ENCODE assay signal across 7 cellular contexts in genomic region chr12:750356-751191, GRCh38. TPM values are rescaled to one million over a fixed set of nuclear protein-coding genes. Genes with fewer than 3 reads are reported as not detected.
DNase-seq lines count a peak whose midpoint lies in the region; FAIRE-seq and TF ChIP-seq lines count a peak whose summit lies in the region.

No MANE protein-coding gene starts in this region.

- no peaks in the 10 kb centered on the region for H3K9me2 ChIP-seq in OCI-LY1 (ENCODE audit: low read depth, low read length)

- H3K4me3 ChIP-seq in OCI-LY1 (ENCODE audit: low read depth, low read length, poor library complexity, severe bottlenecking), result peak overlapping the region; percentile 86
- H3K4me3 ChIP-seq in fibroblast of the aortic adventitia (ENCODE audit: low read depth, low read length), result peak overlapping the region; percentile 65
- peak overlapping the region; percentile 55 to 81 (median 69) for H3K4me3 ChIP-seq in skeletal muscle tissue (ENCODE audit: low read length in 3 of 3)

- no peak for TF ChIP-seq CTCF in OCI-LY1 (IDR thresholded peaks at IDR 0.05; ENCODE audit: low read length)
- TF ChIP-seq CTCF in fibroblast of the aortic adventitia (IDR thresholded peaks at IDR 0.05; ENCODE audit: insufficient read depth, low read length), result no peak

- H3K79me2 ChIP-seq in OCI-LY1 (ENCODE audit: insufficient read depth, low read length), result peaks cover 25% of the 10 kb centered on the region

- peak overlapping the region; percentile 58 for H2AFZ ChIP-seq in OCI-LY1 (ENCODE audit: low read length)

- no peak for DNase-seq in GM12891 (ENCODE audit: insufficient read length, low spot score)
- DNase-seq in fibroblast of the aortic adventitia (ENCODE audit: low read depth), result no peak
- DNase-seq in LoVo (ENCODE audit: low spot score), result no peak
- DNase-seq in DMS79 treated with DMSO at 0.1 percent for 48 hours (lab: John Stamatoyannopoulos, UW), result no peak
- DNase-seq in GM19238 (ENCODE audit: insufficient read length, low spot score), result no peak

- no peaks in the 10 kb centered on the region for H4K20me1 ChIP-seq in OCI-LY1 (ENCODE audit: insufficient read depth, low read length)

- peak overlapping the region; percentile 92 for H3K27ac ChIP-seq in OCI-LY1 (ENCODE audit: low read depth, low read length, poor library complexity, severe bottlenecking)
- H3K27ac ChIP-seq in skeletal muscle tissue (ENCODE audit: low read depth, low read length), result peak overlapping the region; percentile 83

- H3F3A ChIP-seq in OCI-LY1 (ENCODE audit: insufficient read depth, low read length), result peaks cover 17% of the 10 kb centered on the region; the same call in 1 of the 2 replicates

- H3K4me1 ChIP-seq in OCI-LY1 (ENCODE audit: insufficient read depth, low read length, severe bottlenecking) (peaks cover 31% of the 10 kb centered on the region), skeletal muscle tissue (ENCODE audit: control insufficient read depth in 3 of 3, insufficient read depth in 3 of 3, low read length in 3 of 3) (peaks cover 10 to 21% (median 14%) of the 10 kb centered on the region in 3 donors)

- TF ChIP-seq POLR2A in GM12891 (IDR thresholded peaks at IDR 0.05; ENCODE audit: low read depth, low read length), result no peak

- H3K27me3 ChIP-seq in OCI-LY1 (ENCODE audit: insufficient read depth, low read length) (no peaks in the 10 kb centered on the region), skeletal muscle tissue (ENCODE audit: control insufficient read depth in 3 of 3, insufficient read depth in 3 of 3, low read length in 3 of 3) (no peaks in the 10 kb centered on the region)

- H3K9ac ChIP-seq in OCI-LY1 (ENCODE audit: low read length) (peak overlapping the region; percentile 81), skeletal muscle tissue (ENCODE audit: low read depth in 1 of 3, low read length in 3 of 3) (peak overlapping the region; percentile 61 to 76 (median 76))

- H3K9me3 ChIP-seq in OCI-LY1 (ENCODE audit: low read length) (no peaks in the 10 kb centered on the region), skeletal muscle tissue (ENCODE audit: control insufficient read depth in 3 of 3, low read length in 3 of 3) (no peaks in the 10 kb centered on the region)

- H3K4me2 ChIP-seq in OCI-LY1 (ENCODE audit: low read length), result peak overlapping the region; percentile 87

- peak; percentile 57 for FAIRE-seq in GM12891 (lab: Jason Lieb, UNC)

- H3K36me3 ChIP-seq in OCI-LY1 (ENCODE audit: insufficient read depth, low read length) (peaks cover 11% of the 10 kb centered on the region), skeletal muscle tissue (ENCODE audit: control insufficient read depth in 3 of 3, insufficient read depth in 3 of 3, low read length in 3 of 3) (no peaks in the 10 kb centered on the region)

TF ChIP-seq in GM12891, 5 proteins besides CTCF, POLR2A, EP300 and RAD21:
- no peak for TF ChIP-seq TAF1 (IDR thresholded peaks at IDR 0.05; ENCODE audit: low read depth, low read length)
- TF ChIP-seq SPI1 (IDR thresholded peaks at IDR 0.05; ENCODE audit: low read depth, low read length), result no peak
- TF ChIP-seq PAX5 (IDR thresholded peaks at IDR 0.05; ENCODE audit: insufficient read depth, low read length, severe bottlenecking), result no peak
- no peak for TF ChIP-seq POU2F2 (IDR thresholded peaks at IDR 0.05; ENCODE audit: low read depth, low read length)
- TF ChIP-seq POLR2AphosphoS5 (IDR thresholded peaks at IDR 0.05; ENCODE audit: low read depth, low read length), result no peak

RNA-seq across cellular contexts. Expression of gene WNK1, which starts 1.8 kb away (rescaled TPM):
- polyA plus RNA-seq in GM12891 (2012; ENCODE audit: low read depth, missing spikeins), result 73.0 TPM
- total RNA-seq in fibroblast of the aortic adventitia (ENCODE audit: low replicate concordance), result 57.8 and 91.7 TPM in 2 replicates
- total RNA-seq in skeletal muscle tissue, result 71.5 TPM
